In genomic region chr10:123962756-123963469, GRCh38 we compare ENCODE assay signal across 19 cellular contexts.
"Had no signal": no experiment of that assay in that cellular context is flagged by ENCODE, and none has a peak within 500 bp of the region (broad histone marks: within the 10 kb centered on the region; RNA-seq: fewer than 3 reads in every experiment).

No MANE protein-coding gene starts in this region.

- H3K9me3 ChIP-seq: esophagus squamous epithelium, neutrophil, ovary, right lobe of liver had no signal

- H3K36me3 ChIP-seq: esophagus squamous epithelium, neutrophil, ovary, right lobe of liver, stomach had no signal

- H3K27me3 ChIP-seq: ovary, right lobe of liver had no signal

- H3K36me3 Mint-ChIP-seq: type B pancreatic cell had no signal

- H3K4me1 ChIP-seq: right lobe of liver had no signal

- H3K4me3 Mint-ChIP-seq: dendritic cell treated with granulocyte-macrophage colony-stimulating factor and Interleukin-4, amounts not matched to agents 40 ng/mL and 50 ng/mL, for 4 days; effector memory CD8-positive, alpha-beta T cell; nephron; type B pancreatic cell had no signal

- H3K4me3 ChIP-seq: esophagus squamous epithelium, ovary, right lobe of liver, stomach had no signal

- H3K9me3 Mint-ChIP-seq: dendritic cell treated with granulocyte-macrophage colony-stimulating factor and Interleukin-4, amounts not matched to agents 40 ng/mL and 50 ng/mL, for 4 days; type B pancreatic cell had no signal

- ATAC-seq: effector memory CD8-positive, alpha-beta T cell; left lobe of liver; right lobe of liver had no signal

- DNase-seq: cerebellar nuclear complex; effector memory CD8-positive, alpha-beta T cell; esophagus squamous epithelium; foreskin fibroblast; hippocampal formation; kidney glomerular epithelial cell; ovary; retina; right lobe of liver; stimulated activated CD4-positive, alpha-beta T cell treated with anti-CD3 and anti-CD28 coated beads, Interleukin-12 subunit alpha, Interleukin-12 subunit beta, amount 100 ng/mL, for 4 hours; stimulated activated naive CD4-positive, alpha-beta T cell; stomach had no signal

- H3K27ac Mint-ChIP-seq: dendritic cell treated with granulocyte-macrophage colony-stimulating factor and Interleukin-4, amounts not matched to agents 40 ng/mL and 50 ng/mL, for 4 days; effector memory CD8-positive, alpha-beta T cell; nephron; progenitor cell of endocrine pancreas; type B pancreatic cell had no signal

- H3K27ac ChIP-seq: epithelial cell of prostate, esophagus squamous epithelium, neutrophil, ovary, right lobe of liver, stomach had no signal
